Comparison of ENCODE assay signal across 8 cellular contexts in genomic region chr10:104274762-104275721, GRCh38. TPM values are rescaled to one million over a fixed set of nuclear protein-coding genes. Genes with fewer than 3 reads are reported as not detected.
A peak's percentile ranks its signal among the peaks of the same experiment; 100 is the strongest.
DNase-seq lines count a peak whose midpoint lies in the region; ATAC-seq and TF ChIP-seq lines count a peak whose summit lies in the region.

No MANE protein-coding gene starts in this region.

- intact Hi-C loops in CD4-positive, alpha-beta T cell (cut with DNase I, micrococcal nuclease) = loop anchor here in 1 of 2 experiments (2.0 kb wide), 1 partner anchor 76 kb away; no protein-coding TSS in a partner anchor

- H3K9me3 Mint-ChIP-seq in CD4-positive, alpha-beta T cell = no peaks in the 10 kb centered on the region
- no peaks in the 10 kb centered on the region for H3K9me3 Mint-ChIP-seq in activated T-helper 17 cell treated with anti-CD3 and anti-CD28 coated beads, Interleukin-2, amount 50 U/mL, for 72 hours

- no peaks in the 10 kb centered on the region for H3K79me2 ChIP-seq in fibroblast of lung (ENCODE audit: control insufficient read depth, insufficient read depth, low read length)

- peak overlapping the region; percentile 15 for H3K4me3 Mint-ChIP-seq in CD4-positive, alpha-beta T cell
- peak overlapping the region; percentile 40 for H3K4me3 Mint-ChIP-seq in activated T-helper 17 cell treated with anti-CD3 and anti-CD28 coated beads, Interleukin-2, amount 50 U/mL, for 72 hours

- H3K4me3 ChIP-seq in fibroblast of lung (replicated peaks in 1 of 4; ENCODE audit: control extremely low read depth in 1 of 4, insufficient read depth in 1 of 4, low read depth in 3 of 4, low read length in 4 of 4) (peak overlapping the region; percentile 25 to 52 (median 36)), neutrophil (ENCODE audit: low read depth in 1 of 2, low read length in 1 of 2) (peak overlapping the region in 1 of 2 experiments; percentile 35)

- H3K36me3 ChIP-seq in fibroblast of lung (ENCODE audit: control insufficient read depth, insufficient read depth, low read length) = no peaks in the 10 kb centered on the region
- H3K36me3 ChIP-seq in neutrophil = no peaks in the 10 kb centered on the region

- TF ChIP-seq CTCF in CD4-positive, alpha-beta T cell (IDR thresholded peaks at IDR 0.05) = peak; percentile 71
- TF ChIP-seq CTCF in fibroblast of lung (conservative IDR thresholded peaks at IDR 0.05 in 1 of 2, IDR thresholded peaks at IDR 0.05 in 1 of 2; ENCODE audit: low read depth in 1 of 2, low read length in 2 of 2) (peak; percentile 81 to 91), neutrophil (IDR thresholded peaks at IDR 0.05) (peak; percentile 80)

- no peaks in the 10 kb centered on the region for H3K4me1 Mint-ChIP-seq in CD4-positive, alpha-beta T cell (ENCODE audit: low read depth)
- no peaks in the 10 kb centered on the region for H3K4me1 Mint-ChIP-seq in activated T-helper 17 cell treated with anti-CD3 and anti-CD28 coated beads, Interleukin-2, amount 50 U/mL, for 72 hours

- H3K9ac ChIP-seq in fibroblast of lung (ENCODE audit: insufficient read depth, low read length) = peak overlapping the region; percentile 27

- peaks cover 18% of the 10 kb centered on the region for H3K27me3 Mint-ChIP-seq in CD4-positive, alpha-beta T cell
- peaks cover 8% of the 10 kb centered on the region for H3K27me3 Mint-ChIP-seq in activated T-helper 17 cell treated with anti-CD3 and anti-CD28 coated beads, Interleukin-2, amount 50 U/mL, for 72 hours

- H3K27me3 ChIP-seq in CD4-positive, alpha-beta T cell (ENCODE audit: control insufficient read depth, insufficient read depth, low read length) = peaks cover 12% of the 10 kb centered on the region
- H3K27me3 ChIP-seq in fibroblast of lung (ENCODE audit: control insufficient read depth, insufficient read depth, low read length) (no peaks in the 10 kb centered on the region), neutrophil (peaks cover 22% of the 10 kb centered on the region)

- no peaks in the 10 kb centered on the region for H3K9me3 ChIP-seq in CD4-positive, alpha-beta T cell (ENCODE audit: control insufficient read depth, low read length)
- H3K9me3 ChIP-seq in fibroblast of lung (ENCODE audit: control insufficient read depth, insufficient read depth, low read depth, low read length) (no peaks in the 10 kb centered on the region), neutrophil (no peaks in the 10 kb centered on the region)

- peak overlapping the region; percentile 73 for H3K4me2 ChIP-seq in fibroblast of lung (ENCODE audit: extremely low read depth, insufficient read depth, low read length)

- no peak overlapping the region for H3K27ac Mint-ChIP-seq in CD4-positive, alpha-beta T cell
- H3K27ac Mint-ChIP-seq in activated T-helper 17 cell treated with anti-CD3 and anti-CD28 coated beads, Interleukin-2, amount 50 U/mL, for 72 hours = no peak overlapping the region

- peak; percentile 94 for ATAC-seq in CD4-positive, alpha-beta T cell (ENCODE audit: poor library complexity)
- peak; percentile 80 for ATAC-seq in GM21529 (IDR thresholded peaks at IDR 0.05; ENCODE audit: unreplicated experiment)
- ATAC-seq in activated T-helper 17 cell treated with anti-CD3 and anti-CD28 coated beads, Interleukin-2, amount 50 U/mL, for 72 hours (replicated peaks) = peak; percentile 85
- no peak for ATAC-seq in HG03378 (IDR thresholded peaks at IDR 0.05; ENCODE audit: unreplicated experiment)
- no peak for ATAC-seq in HG03108 (IDR thresholded peaks at IDR 0.05; ENCODE audit: unreplicated experiment)

- H3K27ac ChIP-seq in CD4-positive, alpha-beta T cell (ENCODE audit: low read depth, low read length) = no peak overlapping the region
- H3K27ac ChIP-seq in fibroblast of lung (ENCODE audit: insufficient read depth, low read length) (no peak overlapping the region), neutrophil (no peak overlapping the region)

- DNase-seq in CD4-positive, alpha-beta T cell = peak in 9 of 10 experiments; percentile 19 to 59 (median 29)
- DNase-seq in NCI-H526 (lab: John Stamatoyannopoulos, UW) (peak; percentile 51 to 70), fibroblast of lung (ENCODE audit: low read depth in 2 of 2) (peak in 1 of 2 donors; percentile 49)

- H3K4me1 ChIP-seq in fibroblast of lung (ENCODE audit: control insufficient read depth, extremely low read depth, insufficient read depth, low read length) (peaks cover 14% of the 10 kb centered on the region), neutrophil (ENCODE audit: control insufficient read depth in 1 of 2, insufficient read depth in 1 of 2, low read depth in 1 of 2, low read length in 1 of 2) (peaks cover 8 to 14% of the 10 kb centered on the region in 2 experiments)

- no peaks in the 10 kb centered on the region for H4K20me1 ChIP-seq in fibroblast of lung (ENCODE audit: control insufficient read depth, extremely low read depth, insufficient read depth, low read length)

- CTCF ChIA-PET in CD4-positive, alpha-beta T cell (lab: Charles Lee) = interaction anchor here (0.7 to 3.3 kb wide), 19 partner anchors 8 to 387 kb away, joined by 3 to 23 read pairs (median 5); partner anchors contain the start of genes CFAP58, ITPRIP and SFR1

- POLR2A ChIA-PET in CD4-positive, alpha-beta T cell (lab: Charles Lee) = interaction anchor here (0.5 to 2.2 kb wide), 10 partner anchors 8 to 154 kb away, joined by 3 to 9 read pairs (median 3); partner anchors contain the start of genes CFAP58, GSTO1 and ITPRIP

- H3K36me3 Mint-ChIP-seq in CD4-positive, alpha-beta T cell (ENCODE audit: low read depth) = no peaks in the 10 kb centered on the region
- H3K36me3 Mint-ChIP-seq in activated T-helper 17 cell treated with anti-CD3 and anti-CD28 coated beads, Interleukin-2, amount 50 U/mL, for 72 hours (ENCODE audit: low read depth) = no peaks in the 10 kb centered on the region

- peak overlapping the region; percentile 84 for H2AFZ ChIP-seq in fibroblast of lung (ENCODE audit: low read length)

RNA-seq across cellular contexts. Expression of gene GSTO2, which starts 6.1 kb away (rescaled TPM):
- 1 to 10 TPM in 1 of 2 experiments, under 1 TPM in 1; 0.77 to 1.2 TPM for total RNA-seq in CD4-positive, alpha-beta T cell
- total RNA-seq in activated T-helper 17 cell treated with anti-CD3 and anti-CD28 coated beads, Interleukin-2, amount 50 U/mL, for 72 hours = 1 to 10 TPM in 1 of 2 donors, under 1 TPM in 1; 0.28 to 1.4 TPM
- total RNA-seq in fibroblast of lung = 2.1 and 3.1 TPM in 2 replicates
- 2.9 and 5.9 TPM in 2 replicates for polyA plus RNA-seq in fibroblast of lung
- 2.8 and 4.8 TPM in 2 replicates for polyA plus RNA-seq in fibroblast of lung (2012)
- polyA minus RNA-seq in fibroblast of lung (ENCODE audit: low replicate concordance) = 2.4 and 2.7 TPM in 2 replicates

RNA-seq across cellular contexts. Expression of gene GSTO1, which starts 20.4 kb away (rescaled TPM):
- total RNA-seq in CD4-positive, alpha-beta T cell = 10 to 100 TPM; 23.9 to 26.1 TPM
- total RNA-seq in activated T-helper 17 cell treated with anti-CD3 and anti-CD28 coated beads, Interleukin-2, amount 50 U/mL, for 72 hours = 100 to 1,000 TPM; 226 to 258 TPM
- 145 and 151 TPM in 2 replicates for total RNA-seq in fibroblast of lung
- 249 and 311 TPM in 2 replicates for polyA plus RNA-seq in fibroblast of lung
- polyA plus RNA-seq in fibroblast of lung (2012) = 243 and 320 TPM in 2 replicates
- 11.0 and 14.4 TPM in 2 replicates for polyA minus RNA-seq in fibroblast of lung (ENCODE audit: low replicate concordance)

RNA-seq across cellular contexts. Expression of gene CFAP43, which starts 42.9 kb away (rescaled TPM):
- not detected for total RNA-seq in CD4-positive, alpha-beta T cell
- total RNA-seq in activated T-helper 17 cell treated with anti-CD3 and anti-CD28 coated beads, Interleukin-2, amount 50 U/mL, for 72 hours = under 1 TPM in 1 of 2 donors, not detected in 1; 0.16 TPM
- total RNA-seq in fibroblast of lung = under 0.01 and 0.26 TPM in 2 replicates
- 0.06 and 0.10 TPM in 2 replicates for polyA plus RNA-seq in fibroblast of lung
- polyA plus RNA-seq in fibroblast of lung (2012) = 0.08 TPM in 1 of 2 replicates, not detected in the other
- polyA minus RNA-seq in fibroblast of lung (ENCODE audit: low replicate concordance) = not detected in 2 replicates

Comparison
In these comparisons a context has a peak if more than half of its experiments do, and no peak if none do; other contexts are left out.
1. ATAC-seq: peak in CD4-positive, alpha-beta T cell (single experiment), GM21529 (single experiment) and activated T-helper 17 cell treated with anti-CD3 and anti-CD28 coated beads, Interleukin-2, amount 50 U/mL, for 72 hours (single experiment); none in HG03378 (single experiment) and HG03108 (single experiment).
2. Peak in every context shown above with its lines, with median percentiles within 50 percentile points of each other: CTCF ChIP-seq.